8 cellular contexts compared by ENCODE assay signal in genomic region chr13:19587635-19588300, GRCh38. TPM values are rescaled to one million over a fixed set of nuclear protein-coding genes. Genes with fewer than 3 reads are reported as not detected.
DNase-seq lines count a peak whose midpoint lies in the region; ATAC-seq and TF ChIP-seq lines count a peak whose summit lies in the region.

No MANE protein-coding gene starts in this region.

- POLR2A ChIA-PET in WTC11 (lab: Charles Lee) = no interaction called here

- no peaks in the 10 kb centered on the region for H3K4me1 Mint-ChIP-seq in WTC11
- peaks cover 24% of the 10 kb centered on the region for H3K4me1 Mint-ChIP-seq in stimulated activated effector memory CD8-positive, alpha-beta T cell treated with anti-CD3 and anti-CD28 coated beads, Interleukin-12 subunit alpha, Interleukin-12 subunit beta, amount 100 ng/mL, for 72 hours

- TF ChIP-seq CTCF in GM12873 (IDR thresholded peaks at IDR 0.05; ENCODE audit: insufficient read depth, low read depth, low read length, missing control alignments) (peak; percentile 65), WTC11 (IDR thresholded peaks at IDR 0.05) (no peak)

- peak; percentile 61 for DNase-seq in Ammon's horn (ENCODE audit: low spot score)
- peak; percentile 65 for DNase-seq in M059J (ENCODE audit: low read depth)
- DNase-seq in WTC11 (ENCODE audit: low spot score) = no peak
- peak; percentile 21 for DNase-seq in germinal center (ENCODE audit: low spot score)
- DNase-seq in stimulated activated effector memory CD8-positive, alpha-beta T cell treated with anti-CD3 and anti-CD28 coated beads, Interleukin-12 subunit alpha, Interleukin-12 subunit beta, amount 100 ng/mL, for 72 hours (ENCODE audit: low spot score in 2 of 2) = no peak
- DNase-seq in HuH-7.5 (ENCODE audit: low spot score) = no peak

- H3K27me3 Mint-ChIP-seq in WTC11 (ENCODE audit: low read depth) = peaks cover 12% of the 10 kb centered on the region

- peaks cover 37% of the 10 kb centered on the region for H3K36me3 Mint-ChIP-seq in WTC11
- H3K36me3 Mint-ChIP-seq in stimulated activated effector memory CD8-positive, alpha-beta T cell treated with anti-CD3 and anti-CD28 coated beads, Interleukin-12 subunit alpha, Interleukin-12 subunit beta, amount 100 ng/mL, for 72 hours = peaks cover 5% of the 10 kb centered on the region

- H3K4me3 Mint-ChIP-seq in WTC11 = no peak overlapping the region
- H3K4me3 Mint-ChIP-seq in stimulated activated effector memory CD8-positive, alpha-beta T cell treated with anti-CD3 and anti-CD28 coated beads, Interleukin-12 subunit alpha, Interleukin-12 subunit beta, amount 100 ng/mL, for 72 hours = peak overlapping the region; percentile 68

- H3K9me3 Mint-ChIP-seq in WTC11 = peaks cover 82% of the 10 kb centered on the region
- H3K9me3 Mint-ChIP-seq in stimulated activated effector memory CD8-positive, alpha-beta T cell treated with anti-CD3 and anti-CD28 coated beads, Interleukin-12 subunit alpha, Interleukin-12 subunit beta, amount 100 ng/mL, for 72 hours = peaks cover 6% of the 10 kb centered on the region

- ATAC-seq in HG02571 (IDR thresholded peaks at IDR 0.05; ENCODE audit: unreplicated experiment) = peak; percentile 76
- peak; percentile 91 for ATAC-seq in WTC11
- ATAC-seq in stimulated activated effector memory CD8-positive, alpha-beta T cell treated with anti-CD3 and anti-CD28 coated beads, Interleukin-12 subunit alpha, Interleukin-12 subunit beta, amount 100 ng/mL, for 72 hours = peak; percentile 72

- no peak overlapping the region for H3K27ac Mint-ChIP-seq in WTC11
- H3K27ac Mint-ChIP-seq in stimulated activated effector memory CD8-positive, alpha-beta T cell treated with anti-CD3 and anti-CD28 coated beads, Interleukin-12 subunit alpha, Interleukin-12 subunit beta, amount 100 ng/mL, for 72 hours = peak overlapping the region; percentile 91

- CTCF ChIA-PET in WTC11 (lab: Charles Lee) = interaction anchor here (1.0 to 1.5 kb wide), 2 partner anchors 31 to 46 kb away, joined by 5 read pairs; partner anchors contain the start of gene MPHOSPH8

TF ChIP-seq in WTC11, 78 proteins besides CTCF, POLR2A, EP300 and RAD21:
- TF ChIP-seq RELA (CRISPR knock-in tag; IDR thresholded peaks at IDR 0.05; ENCODE audit: borderline replicate concordance) (no peak), ZNF263 (CRISPR knock-in tag; IDR thresholded peaks at IDR 0.05; ENCODE audit: low read depth) (no peak), CREB1 (CRISPR knock-in tag; IDR thresholded peaks at IDR 0.05) (no peak), ZNF416 (CRISPR knock-in tag; IDR thresholded peaks at IDR 0.05) (no peak), ZNF232 (CRISPR knock-in tag; IDR thresholded peaks at IDR 0.05) (no peak), GTF2I (CRISPR knock-in tag; conservative IDR thresholded peaks at IDR 0.05) (no peak)
- TF ChIP-seq, protein P1, sequence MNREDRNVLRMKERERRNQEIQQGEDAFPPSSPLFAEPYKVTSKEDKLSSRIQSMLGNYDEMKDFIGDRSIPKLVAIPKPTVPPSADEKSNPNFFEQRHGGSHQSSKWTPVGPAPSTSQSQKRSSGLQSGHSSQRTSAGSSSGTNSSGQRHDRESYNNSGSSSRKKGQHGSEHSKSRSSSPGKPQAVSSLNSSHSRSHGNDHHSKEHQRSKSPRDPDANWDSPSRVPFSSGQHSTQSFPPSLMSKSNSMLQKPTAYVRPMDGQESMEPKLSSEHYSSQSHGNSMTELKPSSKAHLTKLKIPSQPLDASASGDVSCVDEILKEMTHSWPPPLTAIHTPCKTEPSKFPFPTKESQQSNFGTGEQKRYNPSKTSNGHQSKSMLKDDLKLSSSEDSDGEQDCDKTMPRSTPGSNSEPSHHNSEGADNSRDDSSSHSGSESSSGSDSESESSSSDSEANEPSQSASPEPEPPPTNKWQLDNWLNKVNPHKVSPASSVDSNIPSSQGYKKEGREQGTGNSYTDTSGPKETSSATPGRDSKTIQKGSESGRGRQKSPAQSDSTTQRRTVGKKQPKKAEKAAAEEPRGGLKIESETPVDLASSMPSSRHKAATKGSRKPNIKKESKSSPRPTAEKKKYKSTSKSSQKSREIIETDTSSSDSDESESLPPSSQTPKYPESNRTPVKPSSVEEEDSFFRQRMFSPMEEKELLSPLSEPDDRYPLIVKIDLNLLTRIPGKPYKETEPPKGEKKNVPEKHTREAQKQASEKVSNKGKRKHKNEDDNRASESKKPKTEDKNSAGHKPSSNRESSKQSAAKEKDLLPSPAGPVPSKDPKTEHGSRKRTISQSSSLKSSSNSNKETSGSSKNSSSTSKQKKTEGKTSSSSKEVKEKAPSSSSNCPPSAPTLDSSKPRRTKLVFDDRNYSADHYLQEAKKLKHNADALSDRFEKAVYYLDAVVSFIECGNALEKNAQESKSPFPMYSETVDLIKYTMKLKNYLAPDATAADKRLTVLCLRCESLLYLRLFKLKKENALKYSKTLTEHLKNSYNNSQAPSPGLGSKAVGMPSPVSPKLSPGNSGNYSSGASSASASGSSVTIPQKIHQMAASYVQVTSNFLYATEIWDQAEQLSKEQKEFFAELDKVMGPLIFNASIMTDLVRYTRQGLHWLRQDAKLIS (CRISPR knock-in tag; IDR thresholded peaks at IDR 0.05; ENCODE audit: borderline replicate concordance) = no peak
TF ChIP-seq in WTC11: peak in this region for 0.

RNA-seq across cellular contexts. Expression of gene TPTE2, which starts 26.4 kb away (rescaled TPM):
- total RNA-seq in M059J (2014; rRNA removed; shearing (Covaris generic)) = not detected in 2 replicates
- not detected in 3 replicates for total RNA-seq in WTC11 (2021)

RNA-seq across cellular contexts. Expression of gene MPHOSPH8, which starts 45.7 kb away (rescaled TPM):
- total RNA-seq in M059J (2014; rRNA removed; shearing (Covaris generic)) = 6.6 and 10.3 TPM in 2 replicates
- 18.2 to 18.5 TPM (median 18.3 TPM) in 3 replicates for total RNA-seq in WTC11 (2021)

Comparison
In these comparisons a context has a peak if more than half of its experiments do, and no peak if none do; other contexts are left out.
1. DNase-seq: peak in Ammon's horn (single experiment), M059J (single experiment) and germinal center (single experiment); none in WTC11 (single experiment), stimulated activated effector memory CD8-positive, alpha-beta T cell treated with anti-CD3 and anti-CD28 coated beads, Interleukin-12 subunit alpha, Interleukin-12 subunit beta, amount 100 ng/mL, for 72 hours (0 of 2) and HuH-7.5 (single experiment).
2. Peak in every context shown above with its lines, with median percentiles within 50 percentile points of each other: ATAC-seq.